In genomic region chr13:46388308-46388707, GRCh38 we compare ENCODE assay signal across 20 cellular contexts. TPM values are rescaled to one million over a fixed set of nuclear protein-coding genes. Genes with fewer than 3 reads are reported as not detected.
DNase-seq lines count a peak whose midpoint lies in the region; ATAC-seq, FAIRE-seq and TF ChIP-seq lines count a peak whose summit lies in the region.
"Had no signal": no experiment of that assay in that cellular context is flagged by ENCODE, and none has a peak within 500 bp of the region (broad histone marks: within the 10 kb centered on the region; RNA-seq: fewer than 3 reads in every experiment).

No MANE protein-coding gene starts in this region.

- no peak overlapping the region for H3K27ac Mint-ChIP-seq in activated CD4-positive, alpha-beta T cell treated with anti-CD3 and anti-CD28 coated beads, Interleukin-2, amount 10 ng/mL, durations not matched to agents 24 days and 14 days
- H3K27ac Mint-ChIP-seq in activated CD4-positive, alpha-beta T cell treated with anti-CD3 and anti-CD28 coated beads for 36 hours = no peak overlapping the region
- H3K27ac Mint-ChIP-seq: activated CD4-positive, alpha-beta memory T cell treated with anti-CD3 and anti-CD28 coated beads, Interleukin-2, amount 10 ng/mL, durations not matched to agents 7 days and 5 days; activated naive CD4-positive, alpha-beta T cell treated with anti-CD3 and anti-CD28 coated beads, Interleukin-2, amount 10 ng/mL, durations not matched to agents 7 days and 5 days; endodermal cell had no signal

- no peaks in the 10 kb centered on the region for H3K79me1 ChIP-seq in H1 (ENCODE audit: low read depth, low read length)

- ATAC-seq in activated CD4-positive, alpha-beta T cell treated with anti-CD3 and anti-CD28 coated beads for 36 hours = no peak
- ATAC-seq in aorta (ENCODE audit: low FRiP score) (no peak), HG03025 (IDR thresholded peaks at IDR 0.05; ENCODE audit: low FRiP score, unreplicated experiment) (no peak)

- POLR2A ChIA-PET in activated CD4-positive, alpha-beta T cell treated with anti-CD3 and anti-CD28 coated beads for 36 hours (lab: Charles Lee) = no interaction called here
- POLR2A ChIA-PET in H1 (lab: Charles Lee; ENCODE audit: partially characterized antibody) = interaction anchor here (0.6 kb wide), 1 partner anchor 390 kb away, joined by 3 read pairs; no protein-coding TSS in a partner anchor

- no peak overlapping the region for H3K56ac ChIP-seq in H1 (replicated peaks; ENCODE audit: insufficient read length, low read depth, low read length)

- no peak for TF ChIP-seq RAD21 in H1 (IDR thresholded peaks at IDR 0.05 in 1 of 2, conservative IDR thresholded peaks at IDR 0.05 in 1 of 2; ENCODE audit: low read depth in 2 of 2, low read length in 2 of 2)

- H4K8ac ChIP-seq in H1 (ENCODE audit: extremely low read depth, insufficient read depth, low read length) = no peak overlapping the region

- H2AFZ ChIP-seq in Loucy (ENCODE audit: low read length) = no peak overlapping the region
- no peak overlapping the region for H2AFZ ChIP-seq in H1 (ENCODE audit: low read length)

- H4K91ac ChIP-seq in H1 (replicated peaks; ENCODE audit: insufficient read length, low read length) = no peak overlapping the region

- no peaks in the 10 kb centered on the region for H3K9me3 ChIP-seq in Loucy (ENCODE audit: insufficient read depth, low read depth, low read length)
- no peaks in the 10 kb centered on the region for H3K9me3 ChIP-seq in H1 (ENCODE audit: insufficient read depth in 2 of 2, low read depth in 1 of 2, low read length in 1 of 2)
- H3K9me3 ChIP-seq in aorta (ENCODE audit: control insufficient read depth, low read length) = no peaks in the 10 kb centered on the region
- H3K9me3 ChIP-seq: left lung, mucosa of descending colon, upper lobe of left lung had no signal

- TF ChIP-seq EP300 in H1 (IDR thresholded peaks at IDR 0.05; ENCODE audit: borderline replicate concordance in 1 of 2, low read depth in 2 of 2, low read length in 2 of 2) = no peak

- no peak overlapping the region for H2BK120ac ChIP-seq in H1 (replicated peaks; ENCODE audit: low read depth, low read length)

- no peaks in the 10 kb centered on the region for H3K27me3 ChIP-seq in Loucy (ENCODE audit: insufficient read depth, low read length, poor library complexity, severe bottlenecking)
- H3K27me3 ChIP-seq in H1 (replicated peaks in 1 of 4; ENCODE audit: control insufficient read depth in 3 of 4, extremely low read depth in 1 of 4, insufficient read depth in 3 of 4, low read length in 3 of 4) = peaks cover 5 to 29% (median 24%) of the 10 kb centered on the region in 4 experiments
- H3K27me3 ChIP-seq in aorta (ENCODE audit: control insufficient read depth in 1 of 2, insufficient read depth in 2 of 2, low read length in 1 of 2) = no peaks in the 10 kb centered on the region

- intact Hi-C loops in activated CD4-positive, alpha-beta T cell treated with anti-CD3 and anti-CD28 coated beads, Interleukin-2, amount 10 ng/mL, durations not matched to agents 24 days and 14 days (cut with micrococcal nuclease) = no loop called here
- intact Hi-C loops in activated CD4-positive, alpha-beta T cell treated with anti-CD3 and anti-CD28 coated beads for 36 hours (cut with DNase I, micrococcal nuclease) = loop anchor here (5.0 kb wide), 2 partner anchors 46 to 206 kb away; partner anchors contain the start of gene LCP1 (in 1 of the 2)
- intact Hi-C loops in aorta (cut with DNase I) = no loop called here

- H2BK15ac ChIP-seq in H1 (ENCODE audit: low read length) = no peak overlapping the region

- no peak for DNase-seq in activated CD4-positive, alpha-beta T cell treated with anti-CD3 and anti-CD28 coated beads, Interleukin-2, amount 10 ng/mL, durations not matched to agents 24 days and 14 days
- DNase-seq in activated CD4-positive, alpha-beta T cell treated with anti-CD3 and anti-CD28 coated beads for 36 hours = no peak
- no peak for DNase-seq in H1 (ENCODE audit: low read depth in 1 of 2, low spot score in 2 of 2)
- no peak for DNase-seq in substantia nigra (lab: John Stamatoyannopoulos, UW)
- DNase-seq in aorta = no peak
- DNase-seq in central memory CD4-positive, alpha-beta T cell = no peak
- DNase-seq: activated CD4-positive, alpha-beta memory T cell treated with anti-CD3 and anti-CD28 coated beads, Interleukin-2, amount 10 ng/mL, durations not matched to agents 7 days and 5 days; activated naive CD4-positive, alpha-beta T cell treated with anti-CD3 and anti-CD28 coated beads, Interleukin-2, amount 10 ng/mL, durations not matched to agents 7 days and 5 days; DMS 273 treated with DMSO at 0.1 percent for 48 hours; endodermal cell; left lung; NCI-H1105 treated with DMSO at 0.1 percent for 48 hours; NCI-H510A; stimulated activated naive CD8-positive, alpha-beta T cell treated with anti-CD3 and anti-CD28 coated beads, Interleukin-15, amount 100 ng/mL, for 72 hours; upper lobe of left lung had no signal

- TF ChIP-seq CTCF in Loucy (conservative IDR thresholded peaks at IDR 0.05; ENCODE audit: low read length) = no peak
- TF ChIP-seq CTCF in H1 (IDR thresholded peaks at IDR 0.05; ENCODE audit: control extremely low read depth in 1 of 3, insufficient read depth in 1 of 3, low read depth in 1 of 3, low read length in 3 of 3) = no peak

- CTCF ChIA-PET in activated CD4-positive, alpha-beta T cell treated with anti-CD3 and anti-CD28 coated beads for 36 hours (lab: Charles Lee) = interaction anchor here (0.7 to 1.2 kb wide), 3 partner anchors 10 to 67 kb away, joined by 3 to 5 read pairs (median 5); no protein-coding TSS in a partner anchor
- CTCF ChIA-PET in H1 (lab: Charles Lee; ENCODE audit: partially characterized antibody) = interaction anchor here (1.2 kb wide), 1 partner anchor 262 kb away, joined by 3 read pairs; no protein-coding TSS in a partner anchor

- no peaks in the 10 kb centered on the region for H3K36me3 Mint-ChIP-seq in activated CD4-positive, alpha-beta T cell treated with anti-CD3 and anti-CD28 coated beads, Interleukin-2, amount 10 ng/mL, durations not matched to agents 24 days and 14 days (ENCODE audit: low read depth)
- H3K36me3 Mint-ChIP-seq in activated CD4-positive, alpha-beta T cell treated with anti-CD3 and anti-CD28 coated beads for 36 hours (ENCODE audit: low read depth) = no peaks in the 10 kb centered on the region
- H3K36me3 Mint-ChIP-seq: activated naive CD4-positive, alpha-beta T cell treated with anti-CD3 and anti-CD28 coated beads, Interleukin-2, amount 10 ng/mL, durations not matched to agents 7 days and 5 days had no signal

- peak overlapping the region; percentile 45 for H3K4me3 Mint-ChIP-seq in activated CD4-positive, alpha-beta T cell treated with anti-CD3 and anti-CD28 coated beads, Interleukin-2, amount 10 ng/mL, durations not matched to agents 24 days and 14 days
- no peak overlapping the region for H3K4me3 Mint-ChIP-seq in activated CD4-positive, alpha-beta T cell treated with anti-CD3 and anti-CD28 coated beads for 36 hours

- H3K18ac ChIP-seq in H1 (ENCODE audit: extremely low read depth, low read length) = no peak overlapping the region

- no peak overlapping the region for H4K5ac ChIP-seq in H1 (ENCODE audit: insufficient read length, low read depth, low read length)

- H3K4me1 ChIP-seq in Loucy (ENCODE audit: insufficient read depth, low read length, poor library complexity, severe bottlenecking) (peaks cover 60% of the 10 kb centered on the region), H1 (replicated peaks in 1 of 4; ENCODE audit: control insufficient read depth in 3 of 4, insufficient read depth in 4 of 4, low read length in 3 of 4) (peaks cover 2 to 18% (median 8%) of the 10 kb centered on the region in 4 experiments; a peak in 5 of 7 replicates), aorta (ENCODE audit: control insufficient read depth in 1 of 2, insufficient read depth in 2 of 2, low read length in 2 of 2) (no peaks in the 10 kb centered on the region)

- H3K14ac ChIP-seq in H1 (ENCODE audit: insufficient read length) = no peak overlapping the region

- H3K9me2 ChIP-seq in Loucy (replicated peaks; ENCODE audit: low read depth, low read length) = no peaks in the 10 kb centered on the region

- H3K9me3 Mint-ChIP-seq in activated CD4-positive, alpha-beta T cell treated with anti-CD3 and anti-CD28 coated beads, Interleukin-2, amount 10 ng/mL, durations not matched to agents 24 days and 14 days = no peaks in the 10 kb centered on the region
- H3K9me3 Mint-ChIP-seq in activated CD4-positive, alpha-beta T cell treated with anti-CD3 and anti-CD28 coated beads for 36 hours (ENCODE audit: low read depth) = no peaks in the 10 kb centered on the region
- H3K9me3 Mint-ChIP-seq: activated CD4-positive, alpha-beta memory T cell treated with anti-CD3 and anti-CD28 coated beads, Interleukin-2, amount 10 ng/mL, durations not matched to agents 7 days and 5 days; activated naive CD4-positive, alpha-beta T cell treated with anti-CD3 and anti-CD28 coated beads, Interleukin-2, amount 10 ng/mL, durations not matched to agents 7 days and 5 days; endodermal cell; stimulated activated naive CD8-positive, alpha-beta T cell treated with anti-CD3 and anti-CD28 coated beads, Interleukin-15, amount 100 ng/mL, for 72 hours had no signal

- peak overlapping the region; percentile 93 for H2BK12ac ChIP-seq in H1 (ENCODE audit: low read depth, low read length)

- H3K9ac ChIP-seq in Loucy (ENCODE audit: low read depth, low read length, poor library complexity, severe bottlenecking) = no peak overlapping the region
- no peak overlapping the region for H3K9ac ChIP-seq in H1 (replicated peaks in 1 of 4; ENCODE audit: extremely low read depth in 1 of 4, low read depth in 3 of 4, low read length in 3 of 4)

- 84% methylated on average over 3 of the region's 6 CpGs; no CpG with 5 or more reads in 1 of the 2 experiments for WGBS in H1 (ENCODE audit: extremely low coverage in 1 of 2, insufficient coverage in 1 of 2, insufficient read length in 1 of 2, insufficient replicate concordance in 2 of 2, low coverage in 1 of 2, low lambda C conversion rate in 2 of 2, missing lambda C conversion rate in 1 of 2), 2 experiments
- 86% methylated on average over 6 of the region's 6 CpGs for WGBS in aorta, 2 donors

- H3K27me3 Mint-ChIP-seq in activated CD4-positive, alpha-beta T cell treated with anti-CD3 and anti-CD28 coated beads, Interleukin-2, amount 10 ng/mL, durations not matched to agents 24 days and 14 days = peaks cover 31% of the 10 kb centered on the region
- peaks cover 32% of the 10 kb centered on the region for H3K27me3 Mint-ChIP-seq in activated CD4-positive, alpha-beta T cell treated with anti-CD3 and anti-CD28 coated beads for 36 hours

- H2BK5ac ChIP-seq in H1 (ENCODE audit: low read depth, low read length) = no peak overlapping the region

- peak overlapping the region; percentile 91; the same call in 1 of the 2 replicates for H2AK5ac ChIP-seq in H1 (ENCODE audit: low read depth, low read length)

- no peak for FAIRE-seq in H1 (lab: Jason Lieb, UNC)
- FAIRE-seq: A204.1, astrocyte had no signal

- H4K20me1 ChIP-seq in Loucy (ENCODE audit: insufficient read depth, low read length, poor library complexity, severe bottlenecking) (no peaks in the 10 kb centered on the region), H1 (replicated peaks in 1 of 2; ENCODE audit: control insufficient read depth in 1 of 2, insufficient read depth in 2 of 2, low read length in 2 of 2) (peaks cover 0 to 1% of the 10 kb centered on the region in 2 experiments)

- peak overlapping the region; percentile 80 for H3K4me2 ChIP-seq in Loucy (ENCODE audit: low read depth, low read length, poor library complexity, severe bottlenecking)
- peak overlapping the region in 1 of 2 experiments; percentile 58; a peak in 1 of 4 replicates for H3K4me2 ChIP-seq in H1 (ENCODE audit: insufficient read depth in 1 of 2, low read depth in 2 of 2, low read length in 2 of 2)

- no peak overlapping the region for H3K4ac ChIP-seq in H1 (replicated peaks; ENCODE audit: insufficient read length, low read depth, low read length)

- H3K4me3 ChIP-seq in Loucy (ENCODE audit: low read length, poor library complexity, severe bottlenecking) (no peak overlapping the region), H1 (ENCODE audit: extremely low read depth in 1 of 4, insufficient read depth in 2 of 4, low read depth in 3 of 4, low read length in 4 of 4) (no peak overlapping the region), aorta (ENCODE audit: low read length in 2 of 2) (no peak overlapping the region)
- H3K4me3 ChIP-seq: mucosa of descending colon had no signal

- H2BK20ac ChIP-seq in H1 (ENCODE audit: low read length) = no peak overlapping the region

- H3K23ac ChIP-seq in H1 (ENCODE audit: insufficient read length) = no peak overlapping the region

- H3K23me2 ChIP-seq in H1 (ENCODE audit: low read depth, low read length) = peaks cover 11% of the 10 kb centered on the region

- H3K27ac ChIP-seq in H1 (ENCODE audit: low read depth, low read length) (no peak overlapping the region), substantia nigra (ENCODE audit: low read depth, low read length, poor library complexity, severe bottlenecking) (peak overlapping the region; percentile 9), aorta (ENCODE audit: low read depth in 1 of 2, low read length in 2 of 2) (no peak overlapping the region)
- H3K27ac ChIP-seq: left lung had no signal

- peaks cover 34% of the 10 kb centered on the region for H3K79me2 ChIP-seq in Loucy (ENCODE audit: insufficient read depth, low read length)
- H3K79me2 ChIP-seq in H1 (ENCODE audit: control insufficient read depth in 1 of 2, insufficient read depth in 2 of 2, low read length in 2 of 2) = no peaks in the 10 kb centered on the region

- H3K36me3 ChIP-seq in Loucy (ENCODE audit: insufficient read depth, low read length) (no peaks in the 10 kb centered on the region), H1 (ENCODE audit: control insufficient read depth in 2 of 4, insufficient read depth in 4 of 4, low read length in 3 of 4) (no peaks in the 10 kb centered on the region), aorta (ENCODE audit: control insufficient read depth in 1 of 2, insufficient read depth in 2 of 2, low read length in 1 of 2) (no peaks in the 10 kb centered on the region)
- H3K36me3 ChIP-seq: left lung, upper lobe of left lung had no signal

- peaks cover 33% of the 10 kb centered on the region for H3K4me1 Mint-ChIP-seq in activated CD4-positive, alpha-beta T cell treated with anti-CD3 and anti-CD28 coated beads, Interleukin-2, amount 10 ng/mL, durations not matched to agents 24 days and 14 days
- peaks cover 24% of the 10 kb centered on the region for H3K4me1 Mint-ChIP-seq in activated CD4-positive, alpha-beta T cell treated with anti-CD3 and anti-CD28 coated beads for 36 hours

- TF ChIP-seq POLR2A in H1 (IDR thresholded peaks at IDR 0.05; ENCODE audit: control extremely low read depth in 1 of 2, low read depth in 2 of 2, low read length in 2 of 2) = no peak

- H3F3A ChIP-seq in Loucy (ENCODE audit: low read depth) = peaks cover 18% of the 10 kb centered on the region; the same call in 1 of the 2 replicates

RNA-seq across cellular contexts. Expression of gene RUBCNL, which starts 1.3 kb away (rescaled TPM):
- 1.5 TPM in 2 replicates for total RNA-seq in activated CD4-positive, alpha-beta T cell treated with anti-CD3 and anti-CD28 coated beads, Interleukin-2, amount 10 ng/mL, durations not matched to agents 24 days and 14 days
- total RNA-seq in activated CD4-positive, alpha-beta T cell treated with anti-CD3 and anti-CD28 coated beads for 36 hours = 1 to 10 TPM; 1.0 to 1.1 TPM
- 4.9 and 7.2 TPM in 2 replicates for total RNA-seq in H1 (2021; fragmentation: NEBNext Ultra II Directional; extraction: Animal tissue kit (Norgen Biotek cat#: 25700))
- polyA plus RNA-seq in H1 (2011; rRNA removed) (2.6 and 4.2 TPM in 2 replicates), aorta (1 to 10 TPM; 1.3 to 3.5 TPM)
- polyA plus RNA-seq in H1 (2011; cell fraction: cytosol; rRNA removed) = 3.3 TPM
- polyA plus RNA-seq in H1 (2011; cell fraction: nucleus; rRNA removed) = 7.0 TPM
- 2.5 to 4.4 TPM (median 3.6 TPM) in 4 replicates for polyA plus RNA-seq in H1 (2012, experiment 1 of 2)
- polyA plus RNA-seq in H1 (2012, experiment 2 of 2) = 0.68 TPM
- 2.4 TPM for polyA plus RNA-seq in H1 (2013, experiment 1 of 2)
- 1.9 TPM for polyA plus RNA-seq in H1 (2013, experiment 2 of 2)
- polyA minus RNA-seq in H1 (2011; rRNA and poly(A)+ RNA removed) = 9.0 and 17.5 TPM in 2 replicates
- 4.1 TPM for polyA minus RNA-seq in H1 (2011; cell fraction: cytosol; rRNA and poly(A)+ RNA removed)
- polyA minus RNA-seq in H1 (2011; cell fraction: nucleus; rRNA and poly(A)+ RNA removed) = 5.4 TPM
- 10 to 100 TPM in 1 of 2 donors, 1 to 10 TPM in 1; 4.2 to 12.8 TPM for total RNA-seq in aorta
- total RNA-seq: activated CD4-positive, alpha-beta memory T cell treated with anti-CD3 and anti-CD28 coated beads, Interleukin-2, amount 10 ng/mL, durations not matched to agents 7 days and 5 days had no signal

Comparison
In these comparisons a context has a peak if more than half of its experiments do, and no peak if none do; other contexts are left out.
1. intact Hi-C loops: an anchor here in activated CD4-positive, alpha-beta T cell treated with anti-CD3 and anti-CD28 coated beads for 36 hours (5.0 kb wide); none called in activated CD4-positive, alpha-beta T cell treated with anti-CD3 and anti-CD28 coated beads, Interleukin-2, amount 10 ng/mL, durations not matched to agents 24 days and 14 days and aorta.